1 cellular context compared by ENCODE assay signal in the genomic region with DNA sequence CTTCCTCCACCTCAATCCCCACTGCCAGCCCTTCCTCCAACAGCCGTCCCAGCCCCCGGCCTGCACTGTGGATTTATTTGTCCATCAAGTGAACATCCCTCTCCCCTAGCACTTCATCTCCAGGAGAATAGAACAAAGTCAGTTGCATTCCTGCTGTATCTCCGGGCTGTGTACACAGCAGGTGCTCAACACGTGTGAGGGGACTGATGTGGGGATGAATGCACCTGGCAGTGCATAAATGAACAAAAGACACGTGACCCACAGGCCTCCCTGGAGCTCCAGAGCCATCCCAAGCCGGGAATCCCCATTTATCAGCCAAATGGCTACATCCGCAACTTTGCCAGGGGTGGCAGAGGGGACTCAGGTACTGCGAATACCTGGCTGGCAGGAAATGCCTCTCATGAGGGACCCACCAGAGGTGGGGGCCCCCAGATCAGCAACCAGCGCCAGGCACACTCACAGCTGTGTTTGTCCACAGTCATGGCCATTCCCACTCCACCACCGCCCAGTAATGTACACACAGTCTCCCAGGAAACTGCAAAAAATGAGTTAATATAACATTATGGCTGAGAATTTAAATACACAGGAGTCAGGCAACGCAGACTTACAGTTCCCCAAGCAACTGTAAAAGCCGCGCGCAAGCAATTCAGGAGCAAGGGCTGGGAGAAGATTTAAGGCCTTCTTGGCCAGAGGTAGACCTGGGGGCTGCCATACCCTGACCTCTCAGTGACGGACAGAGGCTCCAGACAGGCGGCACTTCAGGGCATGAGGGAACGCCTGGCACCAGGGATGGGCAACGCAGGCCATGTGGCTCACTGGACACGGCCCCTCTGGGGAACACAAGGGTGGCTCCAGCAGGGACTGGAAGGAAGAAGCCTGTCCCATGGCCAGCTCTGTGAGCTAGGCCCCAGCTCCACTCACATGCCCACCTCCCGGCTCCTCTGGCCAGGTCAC.
TF ChIP-seq lines count a peak whose summit lies in the region.

No MANE protein-coding gene starts in this region.

TF ChIP-seq in HepG2, 621 proteins besides CTCF, POLR2A, EP300 and RAD21:
- TF ChIP-seq, protein P1, sequence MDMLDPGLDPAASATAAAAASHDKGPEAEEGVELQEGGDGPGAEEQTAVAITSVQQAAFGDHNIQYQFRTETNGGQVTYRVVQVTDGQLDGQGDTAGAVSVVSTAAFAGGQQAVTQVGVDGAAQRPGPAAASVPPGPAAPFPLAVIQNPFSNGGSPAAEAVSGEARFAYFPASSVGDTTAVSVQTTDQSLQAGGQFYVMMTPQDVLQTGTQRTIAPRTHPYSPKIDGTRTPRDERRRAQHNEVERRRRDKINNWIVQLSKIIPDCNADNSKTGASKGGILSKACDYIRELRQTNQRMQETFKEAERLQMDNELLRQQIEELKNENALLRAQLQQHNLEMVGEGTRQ (IDR thresholded peaks at IDR 0.05; ENCODE audit: low read depth, low read length) = 0 out of 2 replicates have a peak, but pooled peaks have one; percentile 5
- TF ChIP-seq, protein P1 (CRISPR knock-in tag; IDR thresholded peaks at IDR 0.05; ENCODE audit: borderline replicate concordance) = no peak
- no peak for TF ChIP-seq HDAC6 (IDR thresholded peaks at IDR 0.05; ENCODE audit: low read depth, low read length)
- TF ChIP-seq RAD51 (IDR thresholded peaks at IDR 0.05; ENCODE audit: borderline replicate concordance) = peak; percentile 23; the same call in 1 of the 2 replicates
- no peak for TF ChIP-seq GLI4 (CRISPR knock-in tag; IDR thresholded peaks at IDR 0.05; ENCODE audit: borderline replicate concordance)
- TF ChIP-seq, protein P2, sequence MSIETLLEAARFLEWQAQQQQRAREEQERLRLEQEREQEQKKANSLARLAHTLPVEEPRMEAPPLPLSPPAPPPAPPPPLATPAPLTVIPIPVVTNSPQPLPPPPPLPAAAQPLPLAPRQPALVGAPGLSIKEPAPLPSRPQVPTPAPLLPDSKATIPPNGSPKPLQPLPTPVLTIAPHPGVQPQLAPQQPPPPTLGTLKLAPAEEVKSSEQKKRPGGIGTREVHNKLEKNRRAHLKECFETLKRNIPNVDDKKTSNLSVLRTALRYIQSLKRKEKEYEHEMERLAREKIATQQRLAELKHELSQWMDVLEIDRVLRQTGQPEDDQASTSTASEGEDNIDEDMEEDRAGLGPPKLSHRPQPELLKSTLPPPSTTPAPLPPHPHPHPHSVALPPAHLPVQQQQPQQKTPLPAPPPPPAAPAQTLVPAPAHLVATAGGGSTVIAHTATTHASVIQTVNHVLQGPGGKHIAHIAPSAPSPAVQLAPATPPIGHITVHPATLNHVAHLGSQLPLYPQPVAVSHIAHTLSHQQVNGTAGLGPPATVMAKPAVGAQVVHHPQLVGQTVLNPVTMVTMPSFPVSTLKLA (IDR thresholded peaks at IDR 0.05) = peak; percentile 67; the same call in 1 of the 2 replicates
- TF ChIP-seq TBL1XR1 (IDR thresholded peaks at IDR 0.05; ENCODE audit: borderline replicate concordance, low read length, partially characterized antibody) = no peak
- TF ChIP-seq ZNF331 (CRISPR knock-in tag; IDR thresholded peaks at IDR 0.05) = no peak
